ENCODE assay signal across 16 cellular contexts in genomic region chr17:51818777-51819176, GRCh38.
A peak's percentile ranks its signal among the peaks of the same experiment; 100 is the strongest.
DNase-seq lines count a peak whose midpoint lies in the region; ATAC-seq and TF ChIP-seq lines count a peak whose summit lies in the region.
"Had no signal": no experiment of that assay in that cellular context is flagged by ENCODE, and none has a peak within 500 bp of the region (broad histone marks: within the 10 kb centered on the region; RNA-seq: fewer than 3 reads in every experiment).

No MANE protein-coding gene starts in this region.

- H3K9ac ChIP-seq in KMS-11 = no peak overlapping the region

- ATAC-seq in HG02981 (IDR thresholded peaks at IDR 0.05; ENCODE audit: unreplicated experiment) = no peak

- peak; percentile 18 for DNase-seq in COLO829 (ENCODE audit: low spot score)
- peak; percentile 66 for DNase-seq in SW480 (ENCODE audit: low spot score)
- DNase-seq in stimulated activated naive CD4-positive, alpha-beta T cell (lab: John Stamatoyannopoulos, UW) = no peak
- DNase-seq in inferior parietal cortex (ENCODE audit: extremely low spot score) = no peak
- DNase-seq: CD4-positive, alpha-beta T cell; DND-41; H7; MV-4-11; NCI-H1436; NCI-H2029; NCI-H2171 treated with DMSO at 0.1 percent for 48 hours; NCI-H510A treated with DMSO at 0.1 percent for 48 hours had no signal

- no peak for TF ChIP-seq CTCF in KMS-11 (conservative IDR thresholded peaks at IDR 0.05; ENCODE audit: low read depth, low read length)
- TF ChIP-seq CTCF in nephron (IDR thresholded peaks at IDR 0.05; ENCODE audit: unreplicated experiment in 3 of 3) = no peak

- H3K9me3 Mint-ChIP-seq in nephron = no peaks in the 10 kb centered on the region
- H3K9me3 Mint-ChIP-seq: CD4-positive, alpha-beta T cell had no signal

- H3K4me3 ChIP-seq in KMS-11 (IDR thresholded peaks at IDR 0.05; ENCODE audit: insufficient read depth, low read depth, low read length) = no peak overlapping the region

- H3K36me3 ChIP-seq in KMS-11 (ENCODE audit: insufficient read depth) = no peaks in the 10 kb centered on the region

- peak overlapping the region; percentile 58 for H2AFZ ChIP-seq in KMS-11 (ENCODE audit: low read depth)

- H3K4me1 Mint-ChIP-seq in nephron = peaks cover 18% of the 10 kb centered on the region

- H3K4me1 ChIP-seq in KMS-11 (ENCODE audit: low read depth, poor library complexity, severe bottlenecking) = peaks cover 19% of the 10 kb centered on the region

- no peaks in the 10 kb centered on the region for H3K79me2 ChIP-seq in KMS-11 (ENCODE audit: insufficient read depth, low read depth)

- peak overlapping the region; percentile 43 for H3K27ac ChIP-seq in KMS-11
- H3K27ac ChIP-seq: HL-60 had no signal

- no peaks in the 10 kb centered on the region for H4K20me1 ChIP-seq in KMS-11 (ENCODE audit: insufficient read depth)

- H3K27ac Mint-ChIP-seq in nephron = peak overlapping the region; percentile 46 to 86 (median 71)
- H3K27ac Mint-ChIP-seq: CD4-positive, alpha-beta T cell had no signal

- no peak overlapping the region for H3K4me3 Mint-ChIP-seq in nephron
- H3K4me3 Mint-ChIP-seq: CD4-positive, alpha-beta T cell had no signal

- H3K4me2 ChIP-seq in KMS-11 = peak overlapping the region; percentile 61; the same call in 1 of the 2 replicates

- peaks cover 4% of the 10 kb centered on the region for H3K27me3 Mint-ChIP-seq in nephron (ENCODE audit: low read depth)
- H3K27me3 Mint-ChIP-seq: CD4-positive, alpha-beta T cell had no signal

- no peaks in the 10 kb centered on the region for H3K27me3 ChIP-seq in KMS-11 (ENCODE audit: insufficient read depth, low read depth)

- H3K36me3 Mint-ChIP-seq in nephron (ENCODE audit: low read depth) = no peaks in the 10 kb centered on the region

Comparison
In these comparisons a context has a peak if more than half of its experiments do, and no peak if none do; other contexts are left out.
1. DNase-seq: peak in COLO829 (single experiment) and SW480 (single experiment); none in stimulated activated naive CD4-positive, alpha-beta T cell (0 of 6) and inferior parietal cortex (single experiment).